8 cellular contexts compared by ENCODE assay signal in the genomic region with DNA sequence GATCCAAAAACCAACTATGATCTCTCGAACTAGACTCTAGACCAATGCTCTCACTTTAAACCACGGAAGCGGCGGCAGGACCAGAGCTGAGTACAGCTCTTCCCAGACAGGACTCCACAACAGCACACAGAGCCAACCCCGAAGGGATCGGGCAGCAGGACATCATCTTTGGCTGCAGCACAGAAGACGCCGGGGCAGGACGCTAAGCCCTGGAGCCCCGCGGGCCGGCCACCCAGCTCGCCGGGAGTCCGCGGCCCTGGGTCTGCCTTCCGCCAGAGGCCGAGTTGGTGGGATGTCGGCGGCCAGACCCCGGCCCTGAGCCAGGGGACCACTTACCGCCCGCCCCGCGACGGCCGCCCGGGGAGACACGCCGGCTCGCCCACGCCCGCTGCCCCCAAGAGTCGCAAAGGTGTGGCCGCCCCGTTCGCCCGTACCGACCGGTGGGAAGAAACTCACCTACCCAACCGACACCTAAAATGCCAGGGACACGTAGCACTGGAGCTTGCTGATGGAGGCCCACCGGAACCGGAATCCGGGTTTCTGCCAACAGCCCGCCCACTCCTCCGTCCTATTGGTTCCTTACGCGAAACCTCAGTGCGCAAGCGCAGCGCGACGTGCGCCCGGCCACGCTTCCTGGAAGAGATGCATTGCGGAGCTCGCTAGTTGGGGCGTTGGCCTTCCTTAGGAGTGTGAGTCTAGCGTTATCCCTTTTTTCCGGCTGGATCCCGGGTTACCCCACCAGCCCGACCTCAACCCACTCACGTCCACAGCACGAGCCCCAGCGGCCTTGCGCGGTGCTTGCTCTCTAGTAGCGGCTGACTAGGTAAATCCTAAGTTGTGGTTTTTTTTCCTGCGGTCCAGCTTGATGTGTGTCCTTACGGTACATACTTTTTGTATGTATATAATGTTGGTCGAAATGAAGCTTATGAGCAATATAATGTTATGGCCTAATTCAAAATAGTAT. TPM values are rescaled to one million over a fixed set of nuclear protein-coding genes. Genes with fewer than 3 reads are reported as not detected.
A peak's percentile ranks its signal among the peaks of the same experiment; 100 is the strongest.
DNase-seq lines count a peak whose midpoint lies in the region; ATAC-seq and TF ChIP-seq lines count a peak whose summit lies in the region.

A gene (minus strand): TSS at position 510 of the 964 bp plus-strand sequence. CDS start 1,623 bp downstream, outside the sequence.

- H3K4me1 ChIP-seq in OCI-LY3 (ENCODE audit: low read length) = peaks cover 41% of the 10 kb centered on the region

- H3K4me3 Mint-ChIP-seq in endothelial cell (ENCODE audit: unreplicated experiment) (peak within 1 kb of the TSS; percentile 99), mesothelial cell of epicardium (peak within 1 kb of the TSS; percentile 98)

- H3K36me3 ChIP-seq in OCI-LY3 (replicated peaks; ENCODE audit: low read depth, low read length) = peaks cover 28% of the 10 kb centered on the region

- peak; percentile 92 for ATAC-seq in GM21515 (IDR thresholded peaks at IDR 0.05; ENCODE audit: unreplicated experiment)

- peak within 1 kb of the TSS; percentile 92 for H3K27ac Mint-ChIP-seq in endothelial cell (ENCODE audit: unreplicated experiment)
- H3K27ac Mint-ChIP-seq in mesothelial cell of epicardium = peak within 1 kb of the TSS; percentile 97

- peak; percentile 95 for DNase-seq in D341Med (ENCODE audit: low spot score)
- peak; percentile 95 for DNase-seq in HuH-7 (ENCODE audit: low spot score)
- peak; percentile 96 for DNase-seq in activated CD8-positive, alpha-beta memory T cell treated with anti-CD3 and anti-CD28 coated beads, Interleukin-2, amount 50 U/mL, for 48 hours
- peak; percentile 95 for DNase-seq in endothelial cell (ENCODE audit: low spot score)
- peak; percentile 85 to 96 for DNase-seq in mesothelial cell of epicardium (ENCODE audit: low spot score in 2 of 2, unreplicated experiment in 2 of 2)
- DNase-seq in stimulated activated CD8-positive, alpha-beta memory T cell treated with anti-CD3 and anti-CD28 coated beads, Interleukin-15, amount 100 ng/mL, for 48 hours (ENCODE audit: low read depth in 2 of 2) = peak; percentile 90 to 93

- TF ChIP-seq CTCF in OCI-LY3 (IDR thresholded peaks at IDR 0.05; ENCODE audit: low read depth, low read length) (no peak), endothelial cell (IDR thresholded peaks at IDR 0.05; ENCODE audit: unreplicated experiment) (no peak), mesothelial cell of epicardium (IDR thresholded peaks at IDR 0.05; ENCODE audit: unreplicated experiment) (no peak)

- no peaks in the 10 kb centered on the region for H3K27me3 ChIP-seq in OCI-LY3 (ENCODE audit: low read depth, low read length)

- H3K4me1 Mint-ChIP-seq in endothelial cell (ENCODE audit: unreplicated experiment) = peaks cover 23% of the 10 kb centered on the region
- H3K4me1 Mint-ChIP-seq in mesothelial cell of epicardium = peaks cover 20% of the 10 kb centered on the region

- peak within 1 kb of the TSS; percentile 29; the same call in 1 of the 2 replicates for H2AFZ ChIP-seq in OCI-LY3 (ENCODE audit: low read depth, low read length)

- H3K4me2 ChIP-seq in OCI-LY3 (ENCODE audit: low read length) = peak within 1 kb of the TSS; percentile 98

- H3K4me3 ChIP-seq in OCI-LY3 (ENCODE audit: low read length) = peak within 1 kb of the TSS; percentile 91

- H3K79me2 ChIP-seq in OCI-LY3 (ENCODE audit: low read length) = peaks cover 63% of the 10 kb centered on the region

- H3K27me3 Mint-ChIP-seq in endothelial cell (ENCODE audit: unreplicated experiment) (peaks cover 6% of the 10 kb centered on the region), mesothelial cell of epicardium (ENCODE audit: low read depth) (peaks cover 11% of the 10 kb centered on the region)

- peaks cover 40% of the 10 kb centered on the region for H4K20me1 ChIP-seq in OCI-LY3 (ENCODE audit: insufficient read depth, low read length)

- peak within 1 kb of the TSS; percentile 98 for H3K9ac ChIP-seq in OCI-LY3 (ENCODE audit: low read length)

- H3K9me3 Mint-ChIP-seq in endothelial cell (ENCODE audit: unreplicated experiment) (no peaks in the 10 kb centered on the region), mesothelial cell of epicardium (no peaks in the 10 kb centered on the region)

- no peaks in the 10 kb centered on the region for H3K9me3 ChIP-seq in OCI-LY3 (ENCODE audit: insufficient read depth, low read length)

- H3K27ac ChIP-seq in OCI-LY3 (ENCODE audit: low read length) = peak within 1 kb of the TSS; percentile 78

- H3K36me3 Mint-ChIP-seq in endothelial cell (ENCODE audit: low read depth, unreplicated experiment) = peaks cover 1% of the 10 kb centered on the region
- peaks cover 2% of the 10 kb centered on the region for H3K36me3 Mint-ChIP-seq in mesothelial cell of epicardium

RNA-seq across cellular contexts. Expression of the gene that starts here (rescaled TPM):
- 129 TPM for total RNA-seq in endothelial cell (ENCODE audit: unreplicated experiment)
- total RNA-seq in mesothelial cell of epicardium = 106 to 110 TPM (median 107 TPM) in 3 replicates

Comparison
In these comparisons a context has a peak if more than half of its experiments do, and no peak if none do; other contexts are left out.
1. Peak in every context shown above with its lines: DNase-seq, ATAC-seq, H3K4me3 ChIP-seq and H3K27ac ChIP-seq.